1 cellular context compared by ENCODE assay signal in the genomic region with DNA sequence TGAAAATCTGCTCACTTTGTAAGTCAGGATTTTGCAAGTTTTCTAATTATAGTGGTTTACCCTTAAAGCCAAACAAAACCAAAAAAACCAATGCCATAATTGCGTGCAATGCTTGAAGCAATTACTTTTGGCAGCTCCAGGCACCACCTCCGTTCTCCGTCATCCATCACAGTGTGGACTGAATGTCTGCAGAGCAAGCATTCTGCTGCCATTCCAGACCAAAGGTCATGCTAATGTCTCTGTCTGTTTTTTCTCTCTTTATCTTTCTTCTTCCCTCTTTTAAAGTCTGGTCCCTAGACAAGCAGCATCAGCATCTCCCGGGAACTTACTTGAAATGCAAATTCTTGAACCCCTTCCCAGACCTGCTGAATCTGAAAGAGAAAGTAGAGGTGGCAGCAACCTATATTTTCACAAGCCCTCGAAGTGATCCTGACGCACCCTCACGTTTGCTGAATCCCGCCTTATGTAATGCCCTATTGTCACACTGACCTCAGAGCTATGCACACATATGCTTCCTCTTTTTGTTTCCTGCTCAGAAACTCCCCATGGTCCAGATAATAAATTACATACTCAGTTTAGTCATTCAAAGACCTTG.
TF ChIP-seq lines count a peak whose summit lies in the region.

No MANE protein-coding gene starts in this region.

TF ChIP-seq in HEK293, 187 proteins besides CTCF, POLR2A, EP300 and RAD21 (continued from another document):
- no peak for TF ChIP-seq PRDM10 (tag by site-specific recombination; IDR thresholded peaks at IDR 0.05)
- TF ChIP-seq ZNF747 (tag by site-specific recombination; IDR thresholded peaks at IDR 0.05) = no peak
- TF ChIP-seq ZNF169 (tag by site-specific recombination; IDR thresholded peaks at IDR 0.05) = no peak
- TF ChIP-seq ZSCAN30 (tag by site-specific recombination; IDR thresholded peaks at IDR 0.05) = no peak
- TF ChIP-seq ZNF518A (tag by site-specific recombination; conservative IDR thresholded peaks at IDR 0.05; ENCODE audit: low read depth) = no peak
- no peak for TF ChIP-seq ZNF645 (tag by site-specific recombination; IDR thresholded peaks at IDR 0.05)
- no peak for TF ChIP-seq ZFP3 (tag by site-specific recombination; IDR thresholded peaks at IDR 0.05; ENCODE audit: low read depth)
- no peak for TF ChIP-seq ZBTB21 (tag by site-specific recombination; IDR thresholded peaks at IDR 0.05)
